Comparison of ENCODE assay signal across 1 cellular context in the genomic region with DNA sequence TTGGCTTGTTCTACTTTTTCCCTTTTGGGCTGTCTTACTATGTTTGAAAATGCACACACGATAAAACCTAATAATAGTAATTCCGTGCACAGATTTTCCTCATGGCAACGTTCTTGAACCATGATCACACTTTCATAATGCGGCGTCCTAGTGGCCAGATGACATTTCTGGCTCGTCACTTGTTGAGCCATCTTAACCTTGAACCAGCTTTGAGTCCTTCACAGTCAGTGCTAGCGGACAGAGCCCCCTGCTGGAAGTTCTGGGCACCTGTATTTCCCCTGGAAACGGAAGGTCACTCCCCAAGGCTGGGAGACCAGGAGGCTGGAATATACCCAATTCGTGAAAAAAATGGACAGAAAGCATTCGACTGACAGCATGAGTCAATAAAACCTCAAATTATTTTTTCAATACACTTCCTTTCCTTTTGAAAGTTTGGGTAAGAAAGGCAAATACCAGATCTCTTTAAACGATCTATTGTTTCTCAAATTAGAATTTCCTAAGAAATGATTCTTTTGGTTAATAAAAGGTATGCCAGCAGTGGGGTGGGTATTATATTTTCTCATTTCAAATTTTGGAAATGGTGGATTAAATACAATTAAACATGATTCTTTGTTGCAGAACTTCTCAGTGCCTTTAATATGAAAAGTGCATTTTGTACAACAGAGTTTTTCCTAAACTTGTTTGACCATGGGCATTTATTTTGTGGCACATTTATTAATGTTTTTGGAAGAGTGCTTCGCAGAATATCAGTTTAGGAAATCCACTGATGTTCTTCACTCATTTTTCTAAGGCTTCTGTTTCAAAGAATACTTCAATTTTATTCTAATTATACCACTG.
TF ChIP-seq lines count a peak whose summit lies in the region.

No MANE protein-coding gene starts in this region.

TF ChIP-seq in HCT116, 20 proteins besides CTCF, POLR2A, EP300 and RAD21 (continued from another document):
- TF ChIP-seq EZH2 (IDR thresholded peaks at IDR 0.05) (no peak), POLR2AphosphoS5 (IDR thresholded peaks at IDR 0.05; ENCODE audit: low read depth, low read length) (no peak), TCF7L2 (IDR thresholded peaks at IDR 0.05; ENCODE audit: borderline replicate concordance, extremely low read depth, insufficient read depth, insufficient read length) (no peak), EZH2phosphoT487 (IDR thresholded peaks at IDR 0.05; ENCODE audit: borderline replicate concordance) (no peak)
